13 cellular contexts compared by ENCODE assay signal in genomic region chr16:49280022-49280741, GRCh38. TPM values are rescaled to one million over a fixed set of nuclear protein-coding genes. Genes with fewer than 3 reads are reported as not detected.
A peak's percentile ranks its signal among the peaks of the same experiment; 100 is the strongest.
DNase-seq lines count a peak whose midpoint lies in the region; ATAC-seq lines count a peak whose summit lies in the region.
"Had no signal": no experiment of that assay in that cellular context is flagged by ENCODE, and none has a peak within 500 bp of the region (broad histone marks: within the 10 kb centered on the region; RNA-seq: fewer than 3 reads in every experiment).

No MANE protein-coding gene starts in this region.

- H3K27ac Mint-ChIP-seq in T-helper 17 cell = no peak overlapping the region
- H3K27ac Mint-ChIP-seq: activated B cell treated with CpG ODN at 0.5 μM for 24 hours; stimulated activated naive CD8-positive, alpha-beta T cell treated with anti-CD3 and anti-CD28 coated beads, Interleukin-15, Interleukin-2, amounts not matched to agents 100 ng/mL and 50 ng/mL, for 24 hours had no signal

- H3K36me3 ChIP-seq in ES-I3 (ENCODE audit: insufficient read depth, low read length) = no peaks in the 10 kb centered on the region

- ATAC-seq in T-helper 17 cell = no peak
- no peak for ATAC-seq in HG02852 (IDR thresholded peaks at IDR 0.05; ENCODE audit: unreplicated experiment)
- no peak for ATAC-seq in GM19324 (IDR thresholded peaks at IDR 0.05; ENCODE audit: low FRiP score, unreplicated experiment)

- H3K27me3 Mint-ChIP-seq in T-helper 17 cell = peaks cover 75% of the 10 kb centered on the region

- H3K9me3 ChIP-seq in ES-I3 (ENCODE audit: control insufficient read depth, insufficient read depth, low read length) (no peaks in the 10 kb centered on the region), T-helper 17 cell (ENCODE audit: control insufficient read depth, low read length, poor library complexity, severe bottlenecking) (no peaks in the 10 kb centered on the region)

- H3K9ac ChIP-seq in ES-I3 (ENCODE audit: low read depth, low read length) = peak overlapping the region; percentile 45; the same call in 1 of the 2 replicates

- peak; percentile 25 for DNase-seq in COLO668 (lab: John Stamatoyannopoulos, UW; ENCODE audit: unreplicated experiment)
- DNase-seq in T-helper 17 cell = no peak
- peak; percentile 80 for DNase-seq in left kidney (ENCODE audit: low read depth, low spot score)
- DNase-seq in UCSD-AML1 (lab: John Stamatoyannopoulos, UW; ENCODE audit: unreplicated experiment) = no peak
- DNase-seq in stimulated activated CD8-positive, alpha-beta memory T cell treated with anti-CD3 and anti-CD28 coated beads, Interleukin-4, amount 100 ng/mL, for 48 hours = no peak
- DNase-seq: activated B cell treated with CpG ODN at 0.5 μM for 24 hours, nucleus accumbens, SHP77 treated with DMSO at 0.1 percent for 48 hours had no signal

- H3K4me3 Mint-ChIP-seq in T-helper 17 cell = peak overlapping the region; percentile 31
- H3K4me3 Mint-ChIP-seq: activated B cell treated with CpG ODN at 0.5 μM for 24 hours had no signal

- H3K4me1 ChIP-seq in ES-I3 (ENCODE audit: insufficient read depth, low read length) = peaks cover 12% of the 10 kb centered on the region; the same call in 1 of the 2 replicates

- peaks cover 6% of the 10 kb centered on the region for H3K4me1 Mint-ChIP-seq in T-helper 17 cell

- H3K36me3 Mint-ChIP-seq in T-helper 17 cell (ENCODE audit: low read depth) = peaks cover 8% of the 10 kb centered on the region

RNA-seq across cellular contexts. Expression of gene CBLN1, which starts 1.5 kb away (rescaled TPM):
- total RNA-seq in T-helper 17 cell = not detected
- total RNA-seq: activated B cell treated with CpG ODN at 0.5 μM for 24 hours, kidney epithelial cell had no signal

Comparison
In these comparisons a context has a peak if more than half of its experiments do, and no peak if none do; other contexts are left out.
1. DNase-seq: peak in COLO668 (single experiment) and left kidney (single experiment); none in T-helper 17 cell (0 of 3), UCSD-AML1 (single experiment) and stimulated activated CD8-positive, alpha-beta memory T cell treated with anti-CD3 and anti-CD28 coated beads, Interleukin-4, amount 100 ng/mL, for 48 hours (single experiment).